In genomic region chr12:75964150-75964549, GRCh38 we compare ENCODE assay signal across 9 cellular contexts.
A peak's percentile ranks its signal among the peaks of the same experiment; 100 is the strongest.
DNase-seq lines count a peak whose midpoint lies in the region; ATAC-seq and TF ChIP-seq lines count a peak whose summit lies in the region.
"Had no signal": no experiment of that assay in that cellular context is flagged by ENCODE, and none has a peak within 500 bp of the region (broad histone marks: within the 10 kb centered on the region; RNA-seq: fewer than 3 reads in every experiment).

No MANE protein-coding gene starts in this region.

- peaks cover 8% of the 10 kb centered on the region for H3K36me3 Mint-ChIP-seq in activated naive CD8-positive, alpha-beta T cell treated with anti-CD3 and anti-CD28 coated beads, Interleukin-2, amount 10 ng/mL, durations not matched to agents 7 days and 5 days
- no peaks in the 10 kb centered on the region for H3K36me3 Mint-ChIP-seq in activated naive CD8-positive, alpha-beta T cell treated with anti-CD3 and anti-CD28 coated beads, Interleukin-2, amount 50 U/mL, for 24 hours (ENCODE audit: low read depth)
- no peaks in the 10 kb centered on the region for H3K36me3 Mint-ChIP-seq in osteocyte (ENCODE audit: unreplicated experiment)

- peaks cover 19% of the 10 kb centered on the region for H3K4me1 Mint-ChIP-seq in activated naive CD8-positive, alpha-beta T cell treated with anti-CD3 and anti-CD28 coated beads, Interleukin-2, amount 10 ng/mL, durations not matched to agents 7 days and 5 days
- H3K4me1 Mint-ChIP-seq in activated naive CD8-positive, alpha-beta T cell treated with anti-CD3 and anti-CD28 coated beads, Interleukin-2, amount 50 U/mL, for 24 hours, result peaks cover 34% of the 10 kb centered on the region
- H3K4me1 Mint-ChIP-seq in osteocyte (ENCODE audit: unreplicated experiment), result peaks cover 29% of the 10 kb centered on the region

- H3K27ac ChIP-seq in upper lobe of right lung, result no peak overlapping the region

- no peaks in the 10 kb centered on the region for H3K36me3 ChIP-seq in upper lobe of right lung

- no peaks in the 10 kb centered on the region for H3K27me3 ChIP-seq in upper lobe of right lung

- H3K4me3 ChIP-seq in epithelial cell of esophagus (ENCODE audit: low read length) (no peak overlapping the region), upper lobe of right lung (no peak overlapping the region)

- intact Hi-C loops in upper lobe of right lung (cut with DNase I), result no loop called here

- no peak for DNase-seq in activated naive CD8-positive, alpha-beta T cell treated with anti-CD3 and anti-CD28 coated beads, Interleukin-2, amount 10 ng/mL, durations not matched to agents 7 days and 5 days
- DNase-seq in activated naive CD8-positive, alpha-beta T cell treated with anti-CD3 and anti-CD28 coated beads, Interleukin-2, amount 50 U/mL, for 24 hours, result no peak
- DNase-seq in LoVo (ENCODE audit: low spot score) (peak; percentile 59), epithelial cell of esophagus (ENCODE audit: low read depth) (peak; percentile 38), upper lobe of right lung (peak; percentile 78), osteocyte (ENCODE audit: extremely low spot score, unreplicated experiment) (no peak), cerebellar cortex (ENCODE audit: low spot score) (no peak)
- DNase-seq: NCI-H774 had no signal

- POLR2A ChIA-PET in activated naive CD8-positive, alpha-beta T cell treated with anti-CD3 and anti-CD28 coated beads, Interleukin-2, amount 10 ng/mL, durations not matched to agents 7 days and 5 days (lab: Charles Lee), result interaction anchor here (1.0 kb wide), 1 partner anchor 67 kb away, joined by 3 read pairs; the partner anchor contains the start of gene PHLDA1

- H3K4me1 ChIP-seq in upper lobe of right lung, result peaks cover 15% of the 10 kb centered on the region

- no peaks in the 10 kb centered on the region for H3K27me3 Mint-ChIP-seq in activated naive CD8-positive, alpha-beta T cell treated with anti-CD3 and anti-CD28 coated beads, Interleukin-2, amount 10 ng/mL, durations not matched to agents 7 days and 5 days
- no peaks in the 10 kb centered on the region for H3K27me3 Mint-ChIP-seq in activated naive CD8-positive, alpha-beta T cell treated with anti-CD3 and anti-CD28 coated beads, Interleukin-2, amount 50 U/mL, for 24 hours
- H3K27me3 Mint-ChIP-seq in osteocyte (ENCODE audit: unreplicated experiment), result peaks cover under 1% of the 10 kb centered on the region

- peaks cover 4% of the 10 kb centered on the region for H3K9me3 Mint-ChIP-seq in activated naive CD8-positive, alpha-beta T cell treated with anti-CD3 and anti-CD28 coated beads, Interleukin-2, amount 10 ng/mL, durations not matched to agents 7 days and 5 days
- H3K9me3 Mint-ChIP-seq in activated naive CD8-positive, alpha-beta T cell treated with anti-CD3 and anti-CD28 coated beads, Interleukin-2, amount 50 U/mL, for 24 hours, result no peaks in the 10 kb centered on the region
- H3K9me3 Mint-ChIP-seq in osteocyte (ENCODE audit: unreplicated experiment), result no peaks in the 10 kb centered on the region

- no peaks in the 10 kb centered on the region for H3K9me3 ChIP-seq in upper lobe of right lung

- TF ChIP-seq CTCF in epithelial cell of esophagus (IDR thresholded peaks at IDR 0.05; ENCODE audit: insufficient read depth, low read depth, low read length, missing control alignments) (no peak), upper lobe of right lung (IDR thresholded peaks at IDR 0.05) (no peak), osteocyte (IDR thresholded peaks at IDR 0.05) (no peak)

- no peak overlapping the region for H3K27ac Mint-ChIP-seq in activated naive CD8-positive, alpha-beta T cell treated with anti-CD3 and anti-CD28 coated beads, Interleukin-2, amount 10 ng/mL, durations not matched to agents 7 days and 5 days
- H3K27ac Mint-ChIP-seq in activated naive CD8-positive, alpha-beta T cell treated with anti-CD3 and anti-CD28 coated beads, Interleukin-2, amount 50 U/mL, for 24 hours, result no peak overlapping the region
- no peak overlapping the region for H3K27ac Mint-ChIP-seq in osteocyte (ENCODE audit: unreplicated experiment)

- no peak overlapping the region for H3K4me3 Mint-ChIP-seq in activated naive CD8-positive, alpha-beta T cell treated with anti-CD3 and anti-CD28 coated beads, Interleukin-2, amount 10 ng/mL, durations not matched to agents 7 days and 5 days
- no peak overlapping the region for H3K4me3 Mint-ChIP-seq in activated naive CD8-positive, alpha-beta T cell treated with anti-CD3 and anti-CD28 coated beads, Interleukin-2, amount 50 U/mL, for 24 hours
- H3K4me3 Mint-ChIP-seq in osteocyte (ENCODE audit: unreplicated experiment), result no peak overlapping the region

- peak; percentile 73 for ATAC-seq in activated naive CD8-positive, alpha-beta T cell treated with anti-CD3 and anti-CD28 coated beads, Interleukin-2, amount 10 ng/mL, durations not matched to agents 7 days and 5 days (ENCODE audit: low read depth)
- ATAC-seq in activated naive CD8-positive, alpha-beta T cell treated with anti-CD3 and anti-CD28 coated beads, Interleukin-2, amount 50 U/mL, for 24 hours, result no peak
- peak; percentile 93 for ATAC-seq in upper lobe of right lung
- no peak for ATAC-seq in HG03095 (IDR thresholded peaks at IDR 0.05; ENCODE audit: unreplicated experiment)

Comparison
In these comparisons a context has a peak if more than half of its experiments do, and no peak if none do; other contexts are left out.
1. ATAC-seq: peak in activated naive CD8-positive, alpha-beta T cell treated with anti-CD3 and anti-CD28 coated beads, Interleukin-2, amount 10 ng/mL, durations not matched to agents 7 days and 5 days (single experiment) and upper lobe of right lung (single experiment); none in activated naive CD8-positive, alpha-beta T cell treated with anti-CD3 and anti-CD28 coated beads, Interleukin-2, amount 50 U/mL, for 24 hours (single experiment) and HG03095 (single experiment).
2. DNase-seq: peak in LoVo (single experiment), epithelial cell of esophagus (single experiment) and upper lobe of right lung (single experiment); none in activated naive CD8-positive, alpha-beta T cell treated with anti-CD3 and anti-CD28 coated beads, Interleukin-2, amount 10 ng/mL, durations not matched to agents 7 days and 5 days (single experiment), activated naive CD8-positive, alpha-beta T cell treated with anti-CD3 and anti-CD28 coated beads, Interleukin-2, amount 50 U/mL, for 24 hours (single experiment), osteocyte (single experiment) and cerebellar cortex (single experiment).